1 cellular context compared by ENCODE assay signal in the genomic region with DNA sequence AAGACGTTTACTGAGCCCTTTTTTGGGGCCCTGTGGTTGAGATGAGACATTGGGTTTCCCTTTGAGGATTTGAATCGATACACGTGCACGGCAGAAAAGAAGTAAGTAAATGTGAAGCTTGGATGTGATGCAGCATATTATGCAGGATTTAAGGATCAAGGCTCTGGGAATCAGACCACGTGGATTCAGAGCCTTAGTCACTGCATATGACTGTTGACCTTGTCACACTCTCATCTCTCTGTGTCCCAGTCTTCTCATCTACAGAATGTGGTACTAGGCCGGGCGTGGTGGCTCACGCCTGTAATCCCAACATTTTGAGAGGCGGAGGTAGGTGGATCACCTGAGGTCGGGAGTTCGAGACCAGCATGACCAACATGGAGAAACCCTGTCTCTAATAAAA.
TF ChIP-seq lines count a peak whose summit lies in the region.

No MANE protein-coding gene starts in this region.

TF ChIP-seq in K562, 482 proteins besides CTCF, POLR2A, EP300 and RAD21:
- TF ChIP-seq, protein P1, sequence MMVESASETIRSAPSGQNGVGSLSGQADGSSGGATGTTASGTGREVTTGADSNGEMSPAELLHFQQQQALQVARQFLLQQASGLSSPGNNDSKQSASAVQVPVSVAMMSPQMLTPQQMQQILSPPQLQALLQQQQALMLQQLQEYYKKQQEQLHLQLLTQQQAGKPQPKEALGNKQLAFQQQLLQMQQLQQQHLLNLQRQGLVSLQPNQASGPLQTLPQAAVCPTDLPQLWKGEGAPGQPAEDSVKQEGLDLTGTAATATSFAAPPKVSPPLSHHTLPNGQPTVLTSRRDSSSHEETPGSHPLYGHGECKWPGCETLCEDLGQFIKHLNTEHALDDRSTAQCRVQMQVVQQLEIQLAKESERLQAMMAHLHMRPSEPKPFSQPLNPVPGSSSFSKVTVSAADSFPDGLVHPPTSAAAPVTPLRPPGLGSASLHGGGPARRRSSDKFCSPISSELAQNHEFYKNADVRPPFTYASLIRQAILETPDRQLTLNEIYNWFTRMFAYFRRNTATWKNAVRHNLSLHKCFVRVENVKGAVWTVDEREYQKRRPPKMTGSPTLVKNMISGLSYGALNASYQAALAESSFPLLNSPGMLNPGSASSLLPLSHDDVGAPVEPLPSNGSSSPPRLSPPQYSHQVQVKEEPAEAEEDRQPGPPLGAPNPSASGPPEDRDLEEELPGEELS (CRISPR knock-in tag; IDR thresholded peaks at IDR 0.05; ENCODE audit: borderline replicate concordance) = no peak
- no peak for TF ChIP-seq ZNF436 (CRISPR knock-in tag; IDR thresholded peaks at IDR 0.05)
- no peak for TF ChIP-seq SMARCA5 (IDR thresholded peaks at IDR 0.05)
